ENCODE assay signal across 10 cellular contexts in the genomic region with DNA sequence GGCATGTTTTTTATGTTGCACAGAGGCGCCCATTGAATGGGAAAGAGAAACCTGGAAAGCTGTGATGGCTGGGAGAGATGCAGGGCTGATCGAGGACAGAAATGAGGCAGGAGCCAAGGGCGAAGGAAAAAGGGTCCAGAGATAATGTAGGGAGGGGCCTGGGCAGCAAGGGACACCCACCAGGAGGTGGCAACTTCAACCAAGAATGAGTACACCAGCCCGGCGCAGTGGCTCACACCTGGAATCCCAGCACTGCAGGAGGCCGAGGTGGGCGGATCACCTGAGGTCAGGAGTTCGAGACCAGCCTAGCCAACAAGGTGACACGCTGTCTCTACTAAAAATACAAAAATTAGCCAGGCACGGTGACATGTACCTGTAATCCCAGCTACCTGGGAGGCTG. TPM values are rescaled to one million over a fixed set of nuclear protein-coding genes. Genes with fewer than 3 reads are reported as not detected.
DNase-seq lines count a peak whose midpoint lies in the region; ATAC-seq, FAIRE-seq and TF ChIP-seq lines count a peak whose summit lies in the region.
"Had no signal": no experiment of that assay in that cellular context is flagged by ENCODE, and none has a peak within 500 bp of the region (broad histone marks: within the 10 kb centered on the region; RNA-seq: fewer than 3 reads in every experiment).

No MANE protein-coding gene starts in this region.

- no peak overlapping the region for H4K5ac ChIP-seq in H9 (ENCODE audit: insufficient read length, low read depth, low read length)

- H4K91ac ChIP-seq in H9 (ENCODE audit: insufficient read length, low read depth, low read length), result no peak overlapping the region

- no peaks in the 10 kb centered on the region for H3K9me2 ChIP-seq in OCI-LY7 (ENCODE audit: insufficient read depth, low read length)

- intact Hi-C loops in stomach (cut with DNase I; ENCODE audit: low total_unique reads) (no loop called here), OCI-LY7 (cut with micrococcal nuclease; ENCODE audit: unreplicated experiment) (no loop called here)

- H3K4me3 ChIP-seq in keratinocyte (ENCODE audit: control insufficient read depth in 2 of 3, extremely low read depth in 1 of 3, insufficient read depth in 2 of 3, low read depth in 1 of 3, low read length in 3 of 3) (no peak overlapping the region), stomach (no peak overlapping the region), OCI-LY7 (ENCODE audit: low read depth, low read length, poor library complexity, severe bottlenecking) (no peak overlapping the region)
- H3K4me3 ChIP-seq: HAP-1 had no signal

- no peak overlapping the region for H3K14ac ChIP-seq in H9 (ENCODE audit: insufficient read depth, low read length)

- no peak for ATAC-seq in GM19395 (IDR thresholded peaks at IDR 0.05; ENCODE audit: unreplicated experiment)

- H2BK120ac ChIP-seq in H9 (ENCODE audit: low read depth, low read length, poor library complexity, severe bottlenecking), result no peak overlapping the region

- CTCF ChIA-PET in OCI-LY7 (lab: Charles Lee; ENCODE audit: unreplicated experiment), result no interaction called here

- no peak overlapping the region for H2BK5ac ChIP-seq in H9 (ENCODE audit: insufficient read length, low read length)

- POLR2A ChIA-PET in OCI-LY7 (lab: Charles Lee), result no interaction called here

- peaks cover 11% of the 10 kb centered on the region for H3K23me2 ChIP-seq in H9 (ENCODE audit: insufficient read length, low read depth, low read length, poor library complexity, severe bottlenecking)

- H3K4ac ChIP-seq in H9 (ENCODE audit: low read depth, low read length), result no peak overlapping the region

- H3K18ac ChIP-seq in H9 (ENCODE audit: insufficient read length, low read depth, low read length), result no peak overlapping the region

- H3K4me1 ChIP-seq in H9 (ENCODE audit: insufficient read depth, low read length) (peaks cover 3% of the 10 kb centered on the region; the same call in 1 of the 2 replicates), keratinocyte (ENCODE audit: control insufficient read depth, extremely low read depth, insufficient read depth, low read length) (peaks cover 30% of the 10 kb centered on the region), stomach (peaks cover 33 to 87% (median 60%) of the 10 kb centered on the region in 4 donors), OCI-LY7 (ENCODE audit: insufficient read depth, low read length, poor library complexity, severe bottlenecking) (peaks cover 23% of the 10 kb centered on the region)

- peaks cover 27 to 48% (median 39%) of the 10 kb centered on the region in 3 experiments for H3K36me3 Mint-ChIP-seq in H9 (ENCODE audit: insufficient read depth in 1 of 3, low read depth in 3 of 3)

- peaks cover 8 to 12% of the 10 kb centered on the region in 2 experiments; a peak in 4 of 5 replicates for H3K9me3 Mint-ChIP-seq in H9

- H3K27ac ChIP-seq in H9 (ENCODE audit: insufficient read length, low read depth, low read length), result no peak overlapping the region
- peak overlapping the region; percentile 54 for H3K27ac ChIP-seq in angular gyrus (ENCODE audit: low read depth, low read length)
- peak overlapping the region; percentile 86 for H3K27ac ChIP-seq in keratinocyte (ENCODE audit: control insufficient read depth, insufficient read depth, low read length)
- peak overlapping the region; percentile 6 to 93 (median 89) for H3K27ac ChIP-seq in stomach
- H3K27ac ChIP-seq in OCI-LY7 (ENCODE audit: low read depth, low read length, poor library complexity, severe bottlenecking), result no peak overlapping the region

- no peak overlapping the region for H2BK15ac ChIP-seq in H9 (ENCODE audit: low read depth, low read length)

- H2BK12ac ChIP-seq in H9 (ENCODE audit: insufficient read length, low read depth, low read length), result no peak overlapping the region

- H4K20me1 ChIP-seq in H9 (ENCODE audit: control insufficient read depth, insufficient read depth, insufficient read length), result no peaks in the 10 kb centered on the region
- peaks cover 5% of the 10 kb centered on the region for H4K20me1 ChIP-seq in keratinocyte (ENCODE audit: control insufficient read depth, extremely low read depth, insufficient read depth, low read length)
- no peaks in the 10 kb centered on the region for H4K20me1 ChIP-seq in OCI-LY7 (ENCODE audit: insufficient read depth, low read length)

- peaks cover 16 to 20% of the 10 kb centered on the region in 2 experiments for H3K36me3 ChIP-seq in keratinocyte (ENCODE audit: control insufficient read depth in 2 of 2, extremely low read depth in 1 of 2, insufficient read depth in 2 of 2, low read length in 2 of 2)
- H3K36me3 ChIP-seq in stomach, result peaks cover 8 to 20% (median 9%) of the 10 kb centered on the region in 4 donors
- H3K36me3 ChIP-seq in OCI-LY7 (ENCODE audit: insufficient read depth, low read length), result peaks cover 12% of the 10 kb centered on the region

- DNase-seq in H9, result no peak
- no peak for DNase-seq in keratinocyte (ENCODE audit: low read depth, low spot score)
- no peak for DNase-seq in stomach
- DNase-seq in 8988T, result no peak
- no peak for DNase-seq in OCI-LY7 (ENCODE audit: low spot score)
- no peak for DNase-seq in NCI-H524 treated with DMSO at 0.1 percent for 48 hours (lab: John Stamatoyannopoulos, UW)

- H2AFZ ChIP-seq in H9 (ENCODE audit: low read length) (no peak overlapping the region), keratinocyte (ENCODE audit: control insufficient read depth, low read length) (no peak overlapping the region), OCI-LY7 (ENCODE audit: low read length) (no peak overlapping the region)

- no TSS peak for BruUV-seq in OCI-LY7 (replicated peaks; lab: Mats Ljungman, UMichigan)

- peak overlapping the region in 2 of 3 experiments; percentile 26 to 46; a peak in 4 of 7 replicates for H3K27ac Mint-ChIP-seq in H9

- TF ChIP-seq CTCF in H9 (conservative IDR thresholded peaks at IDR 0.05) (no peak), keratinocyte (optimal IDR thresholded peaks at IDR 0.05 in 1 of 3, IDR thresholded peaks at IDR 0.05 in 1 of 3, conservative IDR thresholded peaks at IDR 0.05 in 1 of 3; ENCODE audit: extremely low read depth in 1 of 3, insufficient read depth in 2 of 3, low read length in 3 of 3) (no peak), stomach (IDR thresholded peaks at IDR 0.05) (no peak), OCI-LY7 (conservative IDR thresholded peaks at IDR 0.05; ENCODE audit: low read length) (no peak)

- H2BK20ac ChIP-seq in H9 (ENCODE audit: low read depth, low read length, poor library complexity, severe bottlenecking), result no peak overlapping the region

- no CpG with 5 or more reads among the region's 10 CpGs for WGBS in H9 (ENCODE audit: extremely low coverage, insufficient read length, low lambda C conversion rate)
- 74 to 92% (median 92%) methylated on average over 10 of the region's 10 CpGs for WGBS in stomach, 5 donors

- dilution Hi-C loops in keratinocyte (cut with MboI; ENCODE audit: extremely low pct_ligation_motif_present, low sequenced_read_pairs), result no loop called here

- H3K27me3 Mint-ChIP-seq in H9 (ENCODE audit: low read depth), result peaks cover 3% of the 10 kb centered on the region

- H3K79me1 ChIP-seq in H9 (ENCODE audit: insufficient read depth, low read depth, low read length, poor library complexity, severe bottlenecking), result no peaks in the 10 kb centered on the region

- H3K79me2 ChIP-seq in H9 (ENCODE audit: insufficient read depth, low read length), result no peaks in the 10 kb centered on the region; the same call in none of the 2 replicates
- H3K79me2 ChIP-seq in keratinocyte (ENCODE audit: control insufficient read depth, insufficient read depth, low read length), result peaks cover 73% of the 10 kb centered on the region
- no peaks in the 10 kb centered on the region for H3K79me2 ChIP-seq in OCI-LY7 (ENCODE audit: insufficient read depth, low read depth, low read length)

- no peak overlapping the region for H3K56ac ChIP-seq in H9 (ENCODE audit: insufficient read length, low read depth, low read length)

- H3K4me1 Mint-ChIP-seq in H9, result peaks cover 21 to 28% of the 10 kb centered on the region in 2 experiments

- H2AK5ac ChIP-seq in H9 (ENCODE audit: insufficient read length, low read length), result no peak overlapping the region

- H3K23ac ChIP-seq in H9 (ENCODE audit: insufficient read length, low read depth, low read length), result no peak overlapping the region

- H3K4me3 Mint-ChIP-seq in H9, result no peak overlapping the region

- no peak overlapping the region for H3T11ph ChIP-seq in H9 (ENCODE audit: low read length)

- no peak for FAIRE-seq in keratinocyte (lab: Jason Lieb, UNC)

- no peak overlapping the region for H3K4me2 ChIP-seq in H9 (ENCODE audit: insufficient read depth, insufficient read length, low read length)
- peak overlapping the region; percentile 75 for H3K4me2 ChIP-seq in keratinocyte (ENCODE audit: control insufficient read depth, extremely low read depth, insufficient read depth, low read depth, low read length)
- H3K4me2 ChIP-seq in OCI-LY7 (ENCODE audit: low read length), result no peak overlapping the region

- no peak for TF ChIP-seq POLR2A in stomach (IDR thresholded peaks at IDR 0.05)

- no peaks in the 10 kb centered on the region for H3K27me3 ChIP-seq in H9 (ENCODE audit: insufficient read depth, low read length)
- H3K27me3 ChIP-seq in keratinocyte (ENCODE audit: control insufficient read depth, extremely low read depth, insufficient read depth, low read length), result no peaks in the 10 kb centered on the region
- H3K27me3 ChIP-seq in stomach, result no peaks in the 10 kb centered on the region

- no peak overlapping the region for H4K8ac ChIP-seq in H9 (replicated peaks; ENCODE audit: insufficient read length, low read depth, low read length)

- H3K9me1 ChIP-seq in keratinocyte (ENCODE audit: control insufficient read depth, extremely low read depth, insufficient read depth, low read length), result no peaks in the 10 kb centered on the region

- no peak for TF ChIP-seq EP300 in stomach (IDR thresholded peaks at IDR 0.05)

- no peaks in the 10 kb centered on the region for H3K9me3 ChIP-seq in H9 (ENCODE audit: control insufficient read depth, low read depth, low read length)
- peaks cover 2% of the 10 kb centered on the region for H3K9me3 ChIP-seq in keratinocyte (ENCODE audit: control insufficient read depth, low read depth, low read length)
- no peaks in the 10 kb centered on the region for H3K9me3 ChIP-seq in stomach
- H3K9me3 ChIP-seq in OCI-LY7 (ENCODE audit: low read length), result 0 out of 2 replicates have a peak, but pooled peaks cover 4% of the 10 kb centered on the region

- H3K9ac ChIP-seq in H9 (ENCODE audit: extremely low read depth, insufficient read length, low read length) (no peak overlapping the region), keratinocyte (ENCODE audit: control insufficient read depth, extremely low read depth, insufficient read depth, low read length) (no peak overlapping the region)

RNA-seq across cellular contexts. Expression of a gene that starts 4.0 kb away (rescaled TPM):
- 21.8 and 24.0 TPM in 2 replicates for total RNA-seq in H9 (2021)
- 16.4 to 23.6 TPM (median 21.2 TPM) in 3 replicates for polyA plus RNA-seq in keratinocyte
- polyA plus RNA-seq in keratinocyte (2011; ENCODE audit: low read depth), result 12.4 TPM
- 17.3 and 21.4 TPM in 2 replicates for polyA plus RNA-seq in keratinocyte (2011; cell fraction: cytosol; rRNA removed)
- polyA plus RNA-seq in keratinocyte (2011; cell fraction: nucleus; rRNA removed), result 37.1 and 57.1 TPM in 2 replicates
- 11.1 and 24.4 TPM in 2 replicates for polyA plus RNA-seq in keratinocyte (2012; ENCODE audit: low replicate concordance)
- 30.7 to 64.1 TPM (median 44.2 TPM) in 3 replicates for polyA minus RNA-seq in keratinocyte
- 20.3 TPM for polyA minus RNA-seq in keratinocyte (2011; cell fraction: cytosol; rRNA and poly(A)+ RNA removed)
- 36.5 and 76.2 TPM in 2 replicates for polyA minus RNA-seq in keratinocyte (2011; cell fraction: nucleus; rRNA and poly(A)+ RNA removed)
- 100 to 1,000 TPM in 1 of 5 donors, 10 to 100 TPM in 4; 10.1 to 172 (median 22.9) TPM for total RNA-seq in stomach
- 1 to 10 TPM; 2.3 to 6.0 (median 3.2) TPM for polyA plus RNA-seq in stomach
- total RNA-seq in OCI-LY7 (2014; rRNA removed; shearing (Covaris generic)), result 5.3 and 8.0 TPM in 2 replicates
- 16.6 and 17.2 TPM in 2 replicates for total RNA-seq in OCI-LY7 (2022)

RNA-seq across cellular contexts. Expression of a gene that starts 26.5 kb away (rescaled TPM):
- not detected in 2 replicates for total RNA-seq in H9 (2021)
- not detected in 3 replicates for polyA plus RNA-seq in keratinocyte
- polyA plus RNA-seq in keratinocyte (2011; ENCODE audit: low read depth), result not detected
- polyA plus RNA-seq in keratinocyte (2011; cell fraction: cytosol; rRNA removed), result not detected in 2 replicates
- polyA plus RNA-seq in keratinocyte (2011; cell fraction: nucleus; rRNA removed), result not detected in 2 replicates
- not detected in 2 replicates for polyA plus RNA-seq in keratinocyte (2012; ENCODE audit: low replicate concordance)
- not detected in 3 replicates for polyA minus RNA-seq in keratinocyte
- not detected for polyA minus RNA-seq in keratinocyte (2011; cell fraction: cytosol; rRNA and poly(A)+ RNA removed)
- not detected in 2 replicates for polyA minus RNA-seq in keratinocyte (2011; cell fraction: nucleus; rRNA and poly(A)+ RNA removed)
- not detected for total RNA-seq in stomach
- not detected for polyA plus RNA-seq in stomach
- total RNA-seq in OCI-LY7 (2014; rRNA removed; shearing (Covaris generic)), result not detected in 2 replicates
- total RNA-seq in OCI-LY7 (2022), result not detected in 2 replicates
- total RNA-seq: SK-MEL-5 had no signal

Comparison
In these comparisons a context has a peak if more than half of its experiments do, and no peak if none do; other contexts are left out.
1. H3K27ac ChIP-seq: peak in angular gyrus (single experiment), keratinocyte (single experiment) and stomach (5 of 5); none in H9 (single experiment) and OCI-LY7 (single experiment).